Comparison of ENCODE assay signal across 17 cellular contexts in the genomic region with DNA sequence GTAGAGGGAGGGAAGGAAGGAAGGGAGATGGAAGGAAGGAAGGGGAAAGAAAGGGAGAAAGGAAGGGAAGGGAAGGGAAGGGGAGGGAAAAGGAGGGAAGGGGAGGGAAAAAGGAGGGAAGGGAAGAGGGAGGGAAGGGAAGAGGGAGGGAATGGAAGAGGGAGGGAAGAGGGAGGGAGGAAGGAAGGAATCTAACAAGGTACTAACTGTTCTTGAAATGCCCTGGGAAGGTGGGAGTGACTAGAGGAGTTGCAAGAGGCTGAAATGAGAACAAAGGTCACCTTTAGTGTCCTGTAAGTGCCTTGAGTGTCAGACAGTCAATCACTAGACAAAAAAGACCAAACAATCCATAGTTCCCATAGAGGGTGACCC. TPM values are rescaled to one million over a fixed set of nuclear protein-coding genes. Genes with fewer than 3 reads are reported as not detected.
DNase-seq lines count a peak whose midpoint lies in the region; ATAC-seq, FAIRE-seq and TF ChIP-seq lines count a peak whose summit lies in the region.
"Had no signal": no experiment of that assay in that cellular context is flagged by ENCODE, and none has a peak within 500 bp of the region (broad histone marks: within the 10 kb centered on the region; RNA-seq: fewer than 3 reads in every experiment).

No MANE protein-coding gene starts in this region.

- 0 out of 2 replicates have a peak overlapping the region, but pooled peaks have one; percentile 53 for H2BK12ac ChIP-seq in H1 (ENCODE audit: low read depth, low read length)

- FAIRE-seq in H1 (lab: Jason Lieb, UNC): no peak
- FAIRE-seq: urothelium cell line had no signal

- H3F3A ChIP-seq in Loucy (ENCODE audit: low read depth): peaks cover 10% of the 10 kb centered on the region

- no peaks in the 10 kb centered on the region for H3K9me3 Mint-ChIP-seq in activated CD8-positive, alpha-beta T cell treated with anti-CD3 and anti-CD28 coated beads, Interleukin-2, amount 10 ng/mL, durations not matched to agents 7 days and 5 days (ENCODE audit: insufficient read depth)
- no peaks in the 10 kb centered on the region for H3K9me3 Mint-ChIP-seq in activated CD8-positive, alpha-beta T cell treated with anti-CD3 and anti-CD28 coated beads for 36 hours
- no peaks in the 10 kb centered on the region for H3K9me3 Mint-ChIP-seq in stimulated activated memory B cell treated with anti-CD40 and anti-IgM and Interleukin-4, amounts not matched to agents 10 μg/mL and 1 μg/mL and 100 μg/mL, for 72 hours

- H3K79me1 ChIP-seq in H1 (ENCODE audit: low read depth, low read length): no peaks in the 10 kb centered on the region

- CTCF ChIA-PET in activated CD8-positive, alpha-beta T cell treated with anti-CD3 and anti-CD28 coated beads, Interleukin-2, amount 10 ng/mL, durations not matched to agents 7 days and 5 days (lab: Charles Lee): interaction anchor here (1.1 to 1.8 kb wide), 6 partner anchors 20 to 356 kb away, joined by 3 to 21 read pairs (median 4); no protein-coding TSS in a partner anchor
- CTCF ChIA-PET in activated CD8-positive, alpha-beta T cell treated with anti-CD3 and anti-CD28 coated beads for 36 hours (lab: Charles Lee): interaction anchor here (0.8 kb wide), 1 partner anchor 87 kb away, joined by 3 read pairs; no protein-coding TSS in a partner anchor
- CTCF ChIA-PET in H1 (lab: Charles Lee; ENCODE audit: partially characterized antibody): interaction anchor here (0.9 to 4.9 kb wide), 3 partner anchors 26 to 120 kb away, joined by 3 to 26 read pairs (median 3); no protein-coding TSS in a partner anchor

- no peak overlapping the region for H3K27ac ChIP-seq in H1 (ENCODE audit: low read depth, low read length)
- H3K27ac ChIP-seq: SJCRH30 had no signal

- H3K9me3 ChIP-seq in Loucy (ENCODE audit: insufficient read depth, low read depth, low read length) (no peaks in the 10 kb centered on the region), H1 (ENCODE audit: insufficient read depth in 2 of 2, low read depth in 1 of 2, low read length in 1 of 2) (no peaks in the 10 kb centered on the region)
- H3K9me3 ChIP-seq: SJCRH30 had no signal

- H2BK5ac ChIP-seq in H1 (ENCODE audit: low read depth, low read length): no peak overlapping the region; the same call in 1 of the 2 replicates

- H3K14ac ChIP-seq in H1 (ENCODE audit: insufficient read length): no peak overlapping the region

- no peak overlapping the region for H3K18ac ChIP-seq in H1 (ENCODE audit: extremely low read depth, low read length)

- H3K4me3 Mint-ChIP-seq in activated CD8-positive, alpha-beta T cell treated with anti-CD3 and anti-CD28 coated beads, Interleukin-2, amount 10 ng/mL, durations not matched to agents 7 days and 5 days: no peak overlapping the region
- no peak overlapping the region for H3K4me3 Mint-ChIP-seq in activated CD8-positive, alpha-beta T cell treated with anti-CD3 and anti-CD28 coated beads for 36 hours
- no peak overlapping the region for H3K4me3 Mint-ChIP-seq in stimulated activated memory B cell treated with anti-CD40 and anti-IgM and Interleukin-4, amounts not matched to agents 10 μg/mL and 1 μg/mL and 100 μg/mL, for 72 hours

- H2BK120ac ChIP-seq in H1 (replicated peaks; ENCODE audit: low read depth, low read length): no peak overlapping the region

- H4K8ac ChIP-seq in H1 (ENCODE audit: extremely low read depth, insufficient read depth, low read length): no peak overlapping the region

- H4K91ac ChIP-seq in H1 (replicated peaks; ENCODE audit: insufficient read length, low read length): no peak overlapping the region

- H3K27me3 ChIP-seq in Loucy (ENCODE audit: insufficient read depth, low read length, poor library complexity, severe bottlenecking) (no peaks in the 10 kb centered on the region), H1 (replicated peaks in 1 of 4; ENCODE audit: control insufficient read depth in 3 of 4, extremely low read depth in 1 of 4, insufficient read depth in 3 of 4, low read length in 3 of 4) (peaks cover 0 to 10% (median 2%) of the 10 kb centered on the region in 4 experiments; a peak in 4 of 7 replicates)
- H3K27me3 ChIP-seq: SJCRH30 had no signal

- H2BK20ac ChIP-seq in H1 (ENCODE audit: low read length): no peak overlapping the region

- peaks cover 52% of the 10 kb centered on the region for H3K4me1 Mint-ChIP-seq in activated CD8-positive, alpha-beta T cell treated with anti-CD3 and anti-CD28 coated beads, Interleukin-2, amount 10 ng/mL, durations not matched to agents 7 days and 5 days (ENCODE audit: low read depth)
- peaks cover 47% of the 10 kb centered on the region for H3K4me1 Mint-ChIP-seq in activated CD8-positive, alpha-beta T cell treated with anti-CD3 and anti-CD28 coated beads for 36 hours (ENCODE audit: low read depth)
- H3K4me1 Mint-ChIP-seq in stimulated activated memory B cell treated with anti-CD40 and anti-IgM and Interleukin-4, amounts not matched to agents 10 μg/mL and 1 μg/mL and 100 μg/mL, for 72 hours: peaks cover 42% of the 10 kb centered on the region

- no peak for TF ChIP-seq CTCF in activated CD8-positive, alpha-beta T cell treated with anti-CD3 and anti-CD28 coated beads for 36 hours (IDR thresholded peaks at IDR 0.05)
- TF ChIP-seq CTCF in Loucy (conservative IDR thresholded peaks at IDR 0.05; ENCODE audit: low read length): no peak
- TF ChIP-seq CTCF in H1 (IDR thresholded peaks at IDR 0.05; ENCODE audit: control extremely low read depth in 1 of 3, insufficient read depth in 1 of 3, low read depth in 1 of 3, low read length in 3 of 3): no peak

- H3K4ac ChIP-seq in H1 (replicated peaks; ENCODE audit: insufficient read length, low read depth, low read length): no peak overlapping the region

- no peak overlapping the region for H3K23ac ChIP-seq in H1 (ENCODE audit: insufficient read length)

- H3K27ac Mint-ChIP-seq in activated CD8-positive, alpha-beta T cell treated with anti-CD3 and anti-CD28 coated beads, Interleukin-2, amount 10 ng/mL, durations not matched to agents 7 days and 5 days: peak overlapping the region; percentile 24
- H3K27ac Mint-ChIP-seq in activated CD8-positive, alpha-beta T cell treated with anti-CD3 and anti-CD28 coated beads for 36 hours: no peak overlapping the region
- H3K27ac Mint-ChIP-seq in stimulated activated memory B cell treated with anti-CD40 and anti-IgM and Interleukin-4, amounts not matched to agents 10 μg/mL and 1 μg/mL and 100 μg/mL, for 72 hours: peak overlapping the region; percentile 41

- POLR2A ChIA-PET in activated CD8-positive, alpha-beta T cell treated with anti-CD3 and anti-CD28 coated beads, Interleukin-2, amount 10 ng/mL, durations not matched to agents 7 days and 5 days (lab: Charles Lee): no interaction called here
- POLR2A ChIA-PET in activated CD8-positive, alpha-beta T cell treated with anti-CD3 and anti-CD28 coated beads for 36 hours (lab: Charles Lee): interaction anchor here (0.9 to 1.1 kb wide), 2 partner anchors 25 to 140 kb away, joined by 3 read pairs; partner anchors contain the start of gene LAX1
- POLR2A ChIA-PET in H1 (lab: Charles Lee; ENCODE audit: partially characterized antibody): no interaction called here

- peaks cover 41% of the 10 kb centered on the region for H3K4me1 ChIP-seq in Loucy (ENCODE audit: insufficient read depth, low read length, poor library complexity, severe bottlenecking)
- H3K4me1 ChIP-seq in H1 (replicated peaks in 1 of 4; ENCODE audit: control insufficient read depth in 3 of 4, insufficient read depth in 4 of 4, low read length in 3 of 4): peaks cover 0 to 15% (median 10%) of the 10 kb centered on the region in 4 experiments; a peak in 6 of 7 replicates

- no peak for DNase-seq in activated CD8-positive, alpha-beta T cell treated with anti-CD3 and anti-CD28 coated beads, Interleukin-2, amount 10 ng/mL, durations not matched to agents 7 days and 5 days
- no peak for DNase-seq in activated CD8-positive, alpha-beta T cell treated with anti-CD3 and anti-CD28 coated beads for 36 hours
- DNase-seq in H1 (ENCODE audit: low read depth in 1 of 2, low spot score in 2 of 2) (no peak), NCI-H510A treated with DMSO at 0.1 percent for 48 hours (lab: John Stamatoyannopoulos, UW) (no peak), NCI-H69 (lab: John Stamatoyannopoulos, UW) (no peak)
- no peak for DNase-seq in stimulated activated CD8-positive, alpha-beta memory T cell treated with anti-CD3 and anti-CD28 coated beads, Interleukin-4, amount 100 ng/mL, for 48 hours
- DNase-seq: cortex of kidney; hippocampal formation; left cardiac atrium; NCI-H1092 treated with DMSO at 0.1 percent for 48 hours; NK-92 treated with Interleukin-12 subunit alpha and Interleukin-12 subunit beta, amount 100 ng/mL, for 24 hours; retina; SJCRH30; stimulated activated CD4-positive, alpha-beta T cell treated with anti-CD3 and anti-CD28 coated beads, Interleukin-2, amount 100 ng/mL, for 24 hours had no signal

- no peak for TF ChIP-seq RAD21 in H1 (IDR thresholded peaks at IDR 0.05 in 1 of 2, conservative IDR thresholded peaks at IDR 0.05 in 1 of 2; ENCODE audit: low read depth in 2 of 2, low read length in 2 of 2)

- no peak overlapping the region for H2AFZ ChIP-seq in Loucy (ENCODE audit: low read length)
- H2AFZ ChIP-seq in H1 (ENCODE audit: low read length): no peak overlapping the region

- H3K36me3 Mint-ChIP-seq in activated CD8-positive, alpha-beta T cell treated with anti-CD3 and anti-CD28 coated beads, Interleukin-2, amount 10 ng/mL, durations not matched to agents 7 days and 5 days (ENCODE audit: low read depth): peaks cover 13% of the 10 kb centered on the region
- no peaks in the 10 kb centered on the region for H3K36me3 Mint-ChIP-seq in activated CD8-positive, alpha-beta T cell treated with anti-CD3 and anti-CD28 coated beads for 36 hours (ENCODE audit: low read depth)
- no peaks in the 10 kb centered on the region for H3K36me3 Mint-ChIP-seq in stimulated activated memory B cell treated with anti-CD40 and anti-IgM and Interleukin-4, amounts not matched to agents 10 μg/mL and 1 μg/mL and 100 μg/mL, for 72 hours

- intact Hi-C loops in activated CD8-positive, alpha-beta T cell treated with anti-CD3 and anti-CD28 coated beads for 36 hours (cut with micrococcal nuclease): loop anchor here (10.0 kb wide), 1 partner anchor 120 kb away; no protein-coding TSS in a partner anchor

- peaks cover 18% of the 10 kb centered on the region for H4K20me1 ChIP-seq in Loucy (ENCODE audit: insufficient read depth, low read length, poor library complexity, severe bottlenecking)
- H4K20me1 ChIP-seq in H1 (replicated peaks in 1 of 2; ENCODE audit: control insufficient read depth in 1 of 2, insufficient read depth in 2 of 2, low read length in 2 of 2): no peaks in the 10 kb centered on the region

- no peaks in the 10 kb centered on the region for H3K27me3 Mint-ChIP-seq in activated CD8-positive, alpha-beta T cell treated with anti-CD3 and anti-CD28 coated beads, Interleukin-2, amount 10 ng/mL, durations not matched to agents 7 days and 5 days (ENCODE audit: low read depth)
- H3K27me3 Mint-ChIP-seq in activated CD8-positive, alpha-beta T cell treated with anti-CD3 and anti-CD28 coated beads for 36 hours: no peaks in the 10 kb centered on the region
- no peaks in the 10 kb centered on the region for H3K27me3 Mint-ChIP-seq in stimulated activated memory B cell treated with anti-CD40 and anti-IgM and Interleukin-4, amounts not matched to agents 10 μg/mL and 1 μg/mL and 100 μg/mL, for 72 hours

- TF ChIP-seq POLR2A in H1 (IDR thresholded peaks at IDR 0.05; ENCODE audit: control extremely low read depth in 1 of 2, low read depth in 2 of 2, low read length in 2 of 2): no peak

- H3K79me2 ChIP-seq in Loucy (ENCODE audit: insufficient read depth, low read length) (peaks cover 27% of the 10 kb centered on the region), H1 (ENCODE audit: control insufficient read depth in 1 of 2, insufficient read depth in 2 of 2, low read length in 2 of 2) (no peaks in the 10 kb centered on the region)

- H3K4me2 ChIP-seq in Loucy (ENCODE audit: low read depth, low read length, poor library complexity, severe bottlenecking): no peak overlapping the region
- H3K4me2 ChIP-seq in H1 (ENCODE audit: insufficient read depth in 1 of 2, low read depth in 2 of 2, low read length in 2 of 2): no peak overlapping the region

- H3K56ac ChIP-seq in H1 (replicated peaks; ENCODE audit: insufficient read length, low read depth, low read length): no peak overlapping the region

- TF ChIP-seq EP300 in H1 (IDR thresholded peaks at IDR 0.05; ENCODE audit: borderline replicate concordance in 1 of 2, low read depth in 2 of 2, low read length in 2 of 2): no peak

- H3K9me2 ChIP-seq in Loucy (replicated peaks; ENCODE audit: low read depth, low read length): no peaks in the 10 kb centered on the region

- no peak overlapping the region for H4K5ac ChIP-seq in H1 (ENCODE audit: insufficient read length, low read depth, low read length)

- no peak overlapping the region for H3K4me3 ChIP-seq in Loucy (ENCODE audit: low read length, poor library complexity, severe bottlenecking)
- no peak overlapping the region for H3K4me3 ChIP-seq in H1 (ENCODE audit: extremely low read depth in 1 of 4, insufficient read depth in 2 of 4, low read depth in 3 of 4, low read length in 4 of 4)
- H3K4me3 ChIP-seq: SJCRH30 had no signal

- H3K9ac ChIP-seq in Loucy (ENCODE audit: low read depth, low read length, poor library complexity, severe bottlenecking): peak overlapping the region; percentile 97
- no peak overlapping the region for H3K9ac ChIP-seq in H1 (replicated peaks in 1 of 4; ENCODE audit: extremely low read depth in 1 of 4, low read depth in 3 of 4, low read length in 3 of 4)

- no peak overlapping the region for H2BK15ac ChIP-seq in H1 (ENCODE audit: low read length)

- no peak for ATAC-seq in activated CD8-positive, alpha-beta T cell treated with anti-CD3 and anti-CD28 coated beads, Interleukin-2, amount 10 ng/mL, durations not matched to agents 7 days and 5 days
- no peak for ATAC-seq in activated CD8-positive, alpha-beta T cell treated with anti-CD3 and anti-CD28 coated beads for 36 hours
- no peak for ATAC-seq in stimulated activated memory B cell treated with anti-CD40 and anti-IgM and Interleukin-4, amounts not matched to agents 10 μg/mL and 1 μg/mL and 100 μg/mL, for 72 hours
- ATAC-seq: left cardiac atrium had no signal

- peak overlapping the region; percentile 16; the same call in 1 of the 2 replicates for H2AK5ac ChIP-seq in H1 (ENCODE audit: low read depth, low read length)

- H3K36me3 ChIP-seq in Loucy (ENCODE audit: insufficient read depth, low read length) (no peaks in the 10 kb centered on the region), H1 (ENCODE audit: control insufficient read depth in 2 of 4, insufficient read depth in 4 of 4, low read length in 3 of 4) (no peaks in the 10 kb centered on the region)
- H3K36me3 ChIP-seq: SJCRH30 had no signal

- peaks cover 15% of the 10 kb centered on the region for H3K23me2 ChIP-seq in H1 (ENCODE audit: low read depth, low read length)

RNA-seq across cellular contexts. Expression of gene ATP2B4, which starts 2.3 kb away (rescaled TPM):
- 10 to 100 TPM; 65.0 to 65.1 TPM for total RNA-seq in activated CD8-positive, alpha-beta T cell treated with anti-CD3 and anti-CD28 coated beads, Interleukin-2, amount 10 ng/mL, durations not matched to agents 7 days and 5 days
- total RNA-seq in activated CD8-positive, alpha-beta T cell treated with anti-CD3 and anti-CD28 coated beads for 36 hours: 10 to 100 TPM; 12.0 to 15.9 TPM
- total RNA-seq in H1 (2021; fragmentation: NEBNext Ultra II Directional; extraction: Animal tissue kit (Norgen Biotek cat#: 25700)): 11.2 and 12.3 TPM in 2 replicates
- 12.2 and 17.5 TPM in 2 replicates for polyA plus RNA-seq in H1 (2011; rRNA removed)
- polyA plus RNA-seq in H1 (2011; cell fraction: cytosol; rRNA removed): 17.0 TPM
- polyA plus RNA-seq in H1 (2011; cell fraction: nucleus; rRNA removed): 27.5 TPM
- 12.1 to 18.5 TPM (median 15.9 TPM) in 4 replicates for polyA plus RNA-seq in H1 (2012, experiment 1 of 2)
- polyA plus RNA-seq in H1 (2012, experiment 2 of 2): 1.3 TPM
- 16.3 TPM for polyA plus RNA-seq in H1 (2013, experiment 1 of 2)
- polyA plus RNA-seq in H1 (2013, experiment 2 of 2): 14.3 TPM
- 66.3 and 82.5 TPM in 2 replicates for polyA minus RNA-seq in H1 (2011; rRNA and poly(A)+ RNA removed)
- 35.2 TPM for polyA minus RNA-seq in H1 (2011; cell fraction: cytosol; rRNA and poly(A)+ RNA removed)
- 34.8 TPM for polyA minus RNA-seq in H1 (2011; cell fraction: nucleus; rRNA and poly(A)+ RNA removed)
